Comparison of ENCODE assay signal across 12 cellular contexts in the genomic region with DNA sequence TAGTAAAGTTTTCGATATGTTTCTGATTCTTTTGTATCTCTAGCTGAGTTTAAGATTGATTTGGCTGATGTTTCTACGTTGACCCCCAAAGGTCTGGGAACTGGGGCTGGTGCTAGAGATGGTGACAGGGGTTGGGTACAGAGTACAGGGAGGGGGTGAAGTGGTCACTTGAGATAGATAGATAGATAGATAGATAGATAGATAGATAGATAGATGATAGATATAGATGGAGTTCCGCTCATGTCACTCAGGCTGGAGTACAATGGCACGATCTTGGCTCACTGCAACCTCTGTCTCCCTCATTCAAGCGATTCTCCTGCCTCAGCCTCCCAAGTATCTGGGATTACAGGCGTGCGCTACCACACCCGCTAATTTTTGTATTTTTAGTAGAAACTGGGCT. TPM values are rescaled to one million over a fixed set of nuclear protein-coding genes. Genes with fewer than 3 reads are reported as not detected.
A peak's percentile ranks its signal among the peaks of the same experiment; 100 is the strongest.
DNase-seq lines count a peak whose midpoint lies in the region; ATAC-seq and TF ChIP-seq lines count a peak whose summit lies in the region.
"Had no signal": no experiment of that assay in that cellular context is flagged by ENCODE, and none has a peak within 500 bp of the region (broad histone marks: within the 10 kb centered on the region; RNA-seq: fewer than 3 reads in every experiment).

No MANE protein-coding gene starts in this region.

- H3K79me2 ChIP-seq in KMS-11 (ENCODE audit: insufficient read depth, low read depth) = peaks cover 18% of the 10 kb centered on the region

- H3K27ac Mint-ChIP-seq in CD4-positive, CD25-positive, alpha-beta regulatory T cell = peak overlapping the region in 2 of 3 donors; percentile 33 to 53

- peaks cover 17% of the 10 kb centered on the region for H3K36me3 Mint-ChIP-seq in CD4-positive, CD25-positive, alpha-beta regulatory T cell

- no peak for TF ChIP-seq POLR2A in body of pancreas (IDR thresholded peaks at IDR 0.05)

- peaks cover 7 to 43% (median 24%) of the 10 kb centered on the region in 4 donors for H3K4me1 Mint-ChIP-seq in CD4-positive, CD25-positive, alpha-beta regulatory T cell

- H4K20me1 ChIP-seq in KMS-11 (ENCODE audit: insufficient read depth) = no peaks in the 10 kb centered on the region

- peak overlapping the region; percentile 35 to 72 (median 56) for H3K4me3 Mint-ChIP-seq in CD4-positive, CD25-positive, alpha-beta regulatory T cell

- no peaks in the 10 kb centered on the region for H3K27me3 Mint-ChIP-seq in CD4-positive, CD25-positive, alpha-beta regulatory T cell

- no peak overlapping the region for H3K4me3 ChIP-seq in CD4-positive, CD25-positive, alpha-beta regulatory T cell (ENCODE audit: low read depth, low read length)
- H3K4me3 ChIP-seq in KMS-11 (IDR thresholded peaks at IDR 0.05; ENCODE audit: insufficient read depth, low read depth, low read length) (no peak overlapping the region), body of pancreas (no peak overlapping the region), neutrophil (ENCODE audit: low read depth in 1 of 2, low read length in 1 of 2) (no peak overlapping the region)

- peaks cover 41% of the 10 kb centered on the region for H3K36me3 ChIP-seq in CD4-positive, CD25-positive, alpha-beta regulatory T cell (ENCODE audit: control insufficient read depth, insufficient read depth, low read length)
- H3K36me3 ChIP-seq in KMS-11 (ENCODE audit: insufficient read depth) (no peaks in the 10 kb centered on the region), body of pancreas (replicated peaks in 1 of 2; ENCODE audit: insufficient read depth in 1 of 2, low read depth in 2 of 2) (peaks cover 0 to 8% of the 10 kb centered on the region in 2 donors), neutrophil (peaks cover 66% of the 10 kb centered on the region)

- H3K27me3 ChIP-seq in CD4-positive, CD25-positive, alpha-beta regulatory T cell (ENCODE audit: control insufficient read depth, insufficient read depth, low read length) = no peaks in the 10 kb centered on the region
- H3K27me3 ChIP-seq in KMS-11 (ENCODE audit: insufficient read depth, low read depth) (no peaks in the 10 kb centered on the region), body of pancreas (no peaks in the 10 kb centered on the region), neutrophil (no peaks in the 10 kb centered on the region)
- H3K27me3 ChIP-seq: left lung, pancreas had no signal

- intact Hi-C loops in body of pancreas (cut with DNase I) = no loop called here

- H3K9me3 ChIP-seq in CD4-positive, CD25-positive, alpha-beta regulatory T cell (ENCODE audit: control insufficient read depth in 2 of 2, low read length in 2 of 2) = no peaks in the 10 kb centered on the region
- H3K9me3 ChIP-seq in body of pancreas (no peaks in the 10 kb centered on the region), neutrophil (no peaks in the 10 kb centered on the region)
- H3K9me3 ChIP-seq: left lung, pancreas had no signal

- ATAC-seq in CD4-positive, CD25-positive, alpha-beta regulatory T cell (ENCODE audit: low read depth in 2 of 2) = no peak
- no peak for ATAC-seq in body of pancreas
- ATAC-seq in GM18511 (IDR thresholded peaks at IDR 0.05; ENCODE audit: unreplicated experiment) = no peak
- ATAC-seq: left lung, pancreas had no signal

- H3K9ac ChIP-seq in KMS-11 = peak overlapping the region; percentile 58; the same call in 1 of the 2 replicates

- peak overlapping the region; percentile 76; the same call in 1 of the 2 replicates for H3K4me2 ChIP-seq in KMS-11

- WGBS in body of pancreas, 2 donors = 91 to 92% methylated on average over 8 of the region's 8 CpGs

- TF ChIP-seq CTCF in KMS-11 (conservative IDR thresholded peaks at IDR 0.05; ENCODE audit: low read depth, low read length) (no peak), body of pancreas (IDR thresholded peaks at IDR 0.05) (no peak), neutrophil (IDR thresholded peaks at IDR 0.05) (no peak)

- H3K4me1 ChIP-seq in CD4-positive, CD25-positive, alpha-beta regulatory T cell (ENCODE audit: control insufficient read depth, insufficient read depth, low read length, poor library complexity, severe bottlenecking) = peaks cover 39% of the 10 kb centered on the region
- peaks cover 34% of the 10 kb centered on the region for H3K4me1 ChIP-seq in KMS-11 (ENCODE audit: low read depth, poor library complexity, severe bottlenecking)
- peaks cover 42% of the 10 kb centered on the region for H3K4me1 ChIP-seq in body of pancreas
- H3K4me1 ChIP-seq in neutrophil (ENCODE audit: control insufficient read depth in 1 of 2, insufficient read depth in 1 of 2, low read depth in 1 of 2, low read length in 1 of 2) = peaks cover 34 to 39% of the 10 kb centered on the region in 2 experiments

- H3K9me3 Mint-ChIP-seq in CD4-positive, CD25-positive, alpha-beta regulatory T cell = no peaks in the 10 kb centered on the region

- DNase-seq in CD4-positive, CD25-positive, alpha-beta regulatory T cell = no peak
- DNase-seq in body of pancreas (no peak), NCI-H1694 (lab: John Stamatoyannopoulos, UW) (no peak), AG08396 (ENCODE audit: low spot score) (no peak), NCI-H187 treated with DMSO at 0.1 percent for 48 hours (lab: John Stamatoyannopoulos, UW) (no peak)
- DNase-seq: aorta, KBM-7 had no signal

- H2AFZ ChIP-seq in KMS-11 (ENCODE audit: low read depth) = no peak overlapping the region

- no peak overlapping the region for H3K27ac ChIP-seq in CD4-positive, CD25-positive, alpha-beta regulatory T cell (ENCODE audit: insufficient read depth, low read length, poor library complexity, severe bottlenecking)
- H3K27ac ChIP-seq in KMS-11 (peak overlapping the region; percentile 86), body of pancreas (peak overlapping the region; percentile 19 to 99 (median 84)), neutrophil (peak overlapping the region; percentile 97)

RNA-seq across cellular contexts. Expression of gene FBRS, which starts 1.8 kb away (rescaled TPM):
- 179 TPM for total RNA-seq in CD4-positive, CD25-positive, alpha-beta regulatory T cell
- 1 to 10 TPM; 2.3 to 4.2 (median 3.3) TPM for polyA plus RNA-seq in CD4-positive, CD25-positive, alpha-beta regulatory T cell
- 10 to 100 TPM; 20.8 to 76.8 TPM for total RNA-seq in body of pancreas

RNA-seq across cellular contexts. Expression of gene PRR14, which starts 5.6 kb away (rescaled TPM):
- 104 TPM for total RNA-seq in CD4-positive, CD25-positive, alpha-beta regulatory T cell
- 10 to 100 TPM; 12.7 to 15.5 (median 13.8) TPM for polyA plus RNA-seq in CD4-positive, CD25-positive, alpha-beta regulatory T cell
- total RNA-seq in body of pancreas = 10 to 100 TPM; 20.5 to 65.6 TPM

RNA-seq across cellular contexts. Expression of gene SRCAP, which starts 42.6 kb away (rescaled TPM):
- 83.0 TPM for total RNA-seq in CD4-positive, CD25-positive, alpha-beta regulatory T cell
- 10 to 100 TPM in 1 of 4 donors, 1 to 10 TPM in 3; 4.9 to 12.4 (median 7.5) TPM for polyA plus RNA-seq in CD4-positive, CD25-positive, alpha-beta regulatory T cell
- 10 to 100 TPM; 27.5 to 30.0 TPM for total RNA-seq in body of pancreas

RNA-seq across cellular contexts. Expression of gene ZNF689, which starts 46.2 kb away (rescaled TPM):
- 14.0 TPM for total RNA-seq in CD4-positive, CD25-positive, alpha-beta regulatory T cell
- 10 to 100 TPM in 2 of 4 donors, 1 to 10 TPM in 2; 8.1 to 16.0 (median 12.2) TPM for polyA plus RNA-seq in CD4-positive, CD25-positive, alpha-beta regulatory T cell
- total RNA-seq in body of pancreas = 1 to 10 TPM; 4.6 to 7.0 TPM
